Comparison of ENCODE assay signal across 8 cellular contexts in genomic region chr2:64643838-64644219, GRCh38. TPM values are rescaled to one million over a fixed set of nuclear protein-coding genes. Genes with fewer than 3 reads are reported as not detected.
DNase-seq lines count a peak whose midpoint lies in the region; TF ChIP-seq lines count a peak whose summit lies in the region.

No MANE protein-coding gene starts in this region.

- no peaks in the 10 kb centered on the region for H3K9me3 ChIP-seq in ascending aorta

- H3K4me1 ChIP-seq in ascending aorta: peaks cover 0 to 19% of the 10 kb centered on the region in 2 donors

- H3K36me3 ChIP-seq in ascending aorta: no peaks in the 10 kb centered on the region

- DNase-seq in HFF-Myc (ENCODE audit: extremely low read depth, low read depth): no peak
- no peak for DNase-seq in ascending aorta (ENCODE audit: low spot score in 2 of 2)
- no peak for DNase-seq in mesothelial cell of epicardium (ENCODE audit: low spot score in 2 of 2, unreplicated experiment in 2 of 2)
- no peak for DNase-seq in GM13977 (ENCODE audit: low spot score)
- no peak for DNase-seq in NCI-H1048 (lab: John Stamatoyannopoulos, UW)
- no peak for DNase-seq in SKM-1 treated with dmso at 0.1 percent for 144 hours (lab: John Stamatoyannopoulos, UW; ENCODE audit: unreplicated experiment)
- DNase-seq in NCI-H2107 treated with DMSO at 0.1 percent for 48 hours (lab: John Stamatoyannopoulos, UW; ENCODE audit: unreplicated experiment): no peak

- intact Hi-C loops in ascending aorta (cut with DNase I): loop anchor here (2.0 to 5.0 kb wide), 2 partner anchors 57 to 312 kb away; no protein-coding TSS in a partner anchor

- no peaks in the 10 kb centered on the region for H3K27me3 Mint-ChIP-seq in mesothelial cell of epicardium (ENCODE audit: low read depth)

- H3K27ac Mint-ChIP-seq in mesothelial cell of epicardium: peak overlapping the region; percentile 100

- H3K9me3 Mint-ChIP-seq in mesothelial cell of epicardium: no peaks in the 10 kb centered on the region

- no peaks in the 10 kb centered on the region for H3K36me3 Mint-ChIP-seq in mesothelial cell of epicardium

- no peak for TF ChIP-seq CTCF in 22Rv1 (IDR thresholded peaks at IDR 0.05)
- TF ChIP-seq CTCF in HFF-Myc (IDR thresholded peaks at IDR 0.05; ENCODE audit: low read depth, low read length, missing control alignments): no peak
- no peak for TF ChIP-seq CTCF in ascending aorta (IDR thresholded peaks at IDR 0.05)
- no peak for TF ChIP-seq CTCF in mesothelial cell of epicardium (IDR thresholded peaks at IDR 0.05; ENCODE audit: unreplicated experiment)
- TF ChIP-seq CTCF in GM13977 (IDR thresholded peaks at IDR 0.05; ENCODE audit: extremely low read depth, insufficient read depth, missing control alignments): no peak

- peak overlapping the region; percentile 46 for H3K4me3 ChIP-seq in HFF-Myc (replicated peaks; ENCODE audit: low read depth, low read length)
- peak overlapping the region; percentile 60 to 62 for H3K4me3 ChIP-seq in ascending aorta

- peak overlapping the region; percentile 77 for H3K4me3 Mint-ChIP-seq in mesothelial cell of epicardium

- H3K4me1 Mint-ChIP-seq in mesothelial cell of epicardium: peaks cover 90% of the 10 kb centered on the region

- H3K27ac ChIP-seq in 22Rv1 (peak overlapping the region; percentile 82), ascending aorta (peak overlapping the region; percentile 79 to 84)

- in situ Hi-C loops in GM13977 (cut with MboI; ENCODE audit: low pct_unique_long_range_greater_than_20kb, low sequenced_read_pairs, unreplicated experiment): loop anchor here (10.0 kb wide), 1 partner anchor 221 kb away; no protein-coding TSS in a partner anchor

- H3K27me3 ChIP-seq in ascending aorta: no peaks in the 10 kb centered on the region

RNA-seq across cellular contexts. Expression of gene SERTAD2, which starts 9.9 kb away (rescaled TPM):
- 8.7 TPM for total RNA-seq in ascending aorta
- total RNA-seq in mesothelial cell of epicardium: 39.1 to 42.2 TPM (median 41.5 TPM) in 3 replicates
